ENCODE assay signal across 15 cellular contexts in the genomic region with DNA sequence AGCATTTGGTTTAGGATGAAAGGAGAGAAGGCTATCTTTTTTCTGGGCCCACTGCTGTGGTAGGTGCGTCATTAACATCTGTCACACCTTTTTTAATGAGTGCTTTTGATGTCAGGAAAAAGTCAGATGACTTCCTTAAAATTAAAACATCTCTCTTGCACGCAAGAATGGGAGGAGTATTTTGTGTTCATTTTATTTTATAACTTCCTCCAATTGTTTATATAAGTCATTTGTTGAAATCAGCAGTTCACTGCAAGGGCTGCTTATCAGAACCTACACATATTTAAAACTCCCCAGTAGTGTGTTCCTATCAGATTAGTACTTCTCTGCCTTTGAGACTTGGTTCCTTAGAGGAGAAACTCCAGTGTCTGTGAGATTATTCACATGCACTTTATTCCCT.
"Had no signal": no experiment of that assay in that cellular context is flagged by ENCODE, and none has a peak within 500 bp of the region (broad histone marks: within the 10 kb centered on the region; RNA-seq: fewer than 3 reads in every experiment).

No MANE protein-coding gene starts in this region.

- DNase-seq: activated CD4-positive, alpha-beta T cell treated with anti-CD3 and anti-CD28 coated beads for 4 hours; activated CD8-positive, alpha-beta memory T cell treated with anti-CD3 and anti-CD28 coated beads, Interleukin-2, amount 50 U/mL, for 4 hours; activated CD8-positive, alpha-beta T cell treated with anti-CD3 and anti-CD28 coated beads for 36 hours; activated gamma-delta T cell treated with Interleukin-2 at 50 U/mL for 16 hours; activated naive CD8-positive, alpha-beta T cell treated with anti-CD3 and anti-CD28 coated beads, Interleukin-2, amount 50 U/mL, for 24 hours; activated T-cell treated with anti-CD3 and anti-CD28 coated beads, Interleukin-2, amount 50 U/mL, for 72 hours; cortex of kidney; effector memory CD4-positive, alpha-beta T cell; immature natural killer cell; left cardiac atrium; mammary epithelial cell; sigmoid colon; stimulated activated CD4-positive, alpha-beta T cell treated with anti-CD3 and anti-CD28 coated beads, Interleukin-12 subunit alpha, Interleukin-12 subunit beta, amount 100 ng/mL, for 4 hours; stimulated activated naive CD4-positive, alpha-beta T cell had no signal

- H3K27me3 ChIP-seq: sigmoid colon had no signal

- H3K4me1 ChIP-seq: sigmoid colon had no signal

- H3K9me3 Mint-ChIP-seq: activated CD8-positive, alpha-beta T cell treated with anti-CD3 and anti-CD28 coated beads for 36 hours; activated naive CD8-positive, alpha-beta T cell treated with anti-CD3 and anti-CD28 coated beads, Interleukin-2, amount 50 U/mL, for 24 hours; activated T-cell treated with anti-CD3 and anti-CD28 coated beads, Interleukin-2, amount 50 U/mL, for 72 hours; immature natural killer cell; type B pancreatic cell had no signal

- H3K4me3 Mint-ChIP-seq: activated CD8-positive, alpha-beta T cell treated with anti-CD3 and anti-CD28 coated beads for 36 hours; activated naive CD8-positive, alpha-beta T cell treated with anti-CD3 and anti-CD28 coated beads, Interleukin-2, amount 50 U/mL, for 24 hours; activated T-cell treated with anti-CD3 and anti-CD28 coated beads, Interleukin-2, amount 50 U/mL, for 72 hours; immature natural killer cell; type B pancreatic cell had no signal

- H3K36me3 Mint-ChIP-seq: immature natural killer cell had no signal

- H3K36me3 ChIP-seq: sigmoid colon had no signal

- H3K9me3 ChIP-seq: sigmoid colon had no signal

- H3K27ac ChIP-seq: sigmoid colon had no signal

- H3K27me3 Mint-ChIP-seq: activated naive CD8-positive, alpha-beta T cell treated with anti-CD3 and anti-CD28 coated beads, Interleukin-2, amount 50 U/mL, for 24 hours; type B pancreatic cell had no signal

- H3K4me1 Mint-ChIP-seq: activated naive CD8-positive, alpha-beta T cell treated with anti-CD3 and anti-CD28 coated beads, Interleukin-2, amount 50 U/mL, for 24 hours had no signal

- ATAC-seq: activated CD8-positive, alpha-beta T cell treated with anti-CD3 and anti-CD28 coated beads for 36 hours; activated naive CD8-positive, alpha-beta T cell treated with anti-CD3 and anti-CD28 coated beads, Interleukin-2, amount 50 U/mL, for 24 hours; activated T-cell treated with anti-CD3 and anti-CD28 coated beads, Interleukin-2, amount 50 U/mL, for 72 hours; left cardiac atrium had no signal

- H3K4me3 ChIP-seq: sigmoid colon had no signal

- H3K27ac Mint-ChIP-seq: activated CD8-positive, alpha-beta T cell treated with anti-CD3 and anti-CD28 coated beads for 36 hours; activated naive CD8-positive, alpha-beta T cell treated with anti-CD3 and anti-CD28 coated beads, Interleukin-2, amount 50 U/mL, for 24 hours; activated T-cell treated with anti-CD3 and anti-CD28 coated beads, Interleukin-2, amount 50 U/mL, for 72 hours; immature natural killer cell; type B pancreatic cell had no signal
